Comparison of ENCODE assay signal across 21 cellular contexts in genomic region chr14:22615765-22616164, GRCh38. TPM values are rescaled to one million over a fixed set of nuclear protein-coding genes. Genes with fewer than 3 reads are reported as not detected.
"Had no signal": no experiment of that assay in that cellular context is flagged by ENCODE, and none has a peak within 500 bp of the region (broad histone marks: within the 10 kb centered on the region; RNA-seq: fewer than 3 reads in every experiment).

No MANE protein-coding gene starts in this region.

RNA-seq across cellular contexts. Expression of gene OR6J1, which starts 28.4 kb away (rescaled TPM):
- total RNA-seq: activated naive CD4-positive, alpha-beta T cell treated with anti-CD3 and anti-CD28 coated beads for 36 hours; activated naive CD4-positive, alpha-beta T cell treated with anti-CD3 and anti-CD28 coated beads, Interleukin-2, amount 50 U/mL, for 72 hours; activated naive CD8-positive, alpha-beta T cell treated with anti-CD3 and anti-CD28 coated beads for 36 hours; activated naive CD8-positive, alpha-beta T cell treated with anti-CD3 and anti-CD28 coated beads, Interleukin-2, amount 10 ng/mL, durations not matched to agents 7 days and 5 days; activated T-cell treated with anti-CD3 and anti-CD28 coated beads, Interleukin-2, amount 50 U/mL, for 4 hours; activated T-cell treated with anti-CD3 and anti-CD28 coated beads, Interleukin-2, amount 50 U/mL, for 72 hours; activated T-helper 1 cell treated with anti-CD3 and anti-CD28 coated beads, Interleukin-12 subunit alpha, Interleukin-12 subunit beta, Interleukin-2, Interleukin-4 antibody, amounts not matched to agents 30 ng/mL and 10 ng/mL and 1 ng/mL, durations not matched to agents 14 hours and 24 hours and 36 hours; activated T-helper 17 cell treated with anti-CD3 and anti-CD28 coated beads, Interleukin-2, amount 50 U/mL, for 72 hours; activated T-helper 2 cell treated with anti-CD3 and anti-CD28 coated beads, Interferon-gamma antibody, Interleukin-2, Interleukin-4, amounts not matched to agents 10 μg/mL and 5 μg/mL and 100 μg/mL, durations not matched to agents 14 hours and 24 hours and 36 hours; adrenal gland; aorta; ascending aorta; astrocyte; body of pancreas; breast epithelium; bronchial epithelial cell; cardiac muscle cell; cardiac septum; cerebellum; chondrocyte had no signal
- polyA plus RNA-seq: adipose tissue, adrenal gland, aorta, cardiac muscle cell had no signal
